Comparison of ENCODE assay signal across 9 cellular contexts in the genomic region with DNA sequence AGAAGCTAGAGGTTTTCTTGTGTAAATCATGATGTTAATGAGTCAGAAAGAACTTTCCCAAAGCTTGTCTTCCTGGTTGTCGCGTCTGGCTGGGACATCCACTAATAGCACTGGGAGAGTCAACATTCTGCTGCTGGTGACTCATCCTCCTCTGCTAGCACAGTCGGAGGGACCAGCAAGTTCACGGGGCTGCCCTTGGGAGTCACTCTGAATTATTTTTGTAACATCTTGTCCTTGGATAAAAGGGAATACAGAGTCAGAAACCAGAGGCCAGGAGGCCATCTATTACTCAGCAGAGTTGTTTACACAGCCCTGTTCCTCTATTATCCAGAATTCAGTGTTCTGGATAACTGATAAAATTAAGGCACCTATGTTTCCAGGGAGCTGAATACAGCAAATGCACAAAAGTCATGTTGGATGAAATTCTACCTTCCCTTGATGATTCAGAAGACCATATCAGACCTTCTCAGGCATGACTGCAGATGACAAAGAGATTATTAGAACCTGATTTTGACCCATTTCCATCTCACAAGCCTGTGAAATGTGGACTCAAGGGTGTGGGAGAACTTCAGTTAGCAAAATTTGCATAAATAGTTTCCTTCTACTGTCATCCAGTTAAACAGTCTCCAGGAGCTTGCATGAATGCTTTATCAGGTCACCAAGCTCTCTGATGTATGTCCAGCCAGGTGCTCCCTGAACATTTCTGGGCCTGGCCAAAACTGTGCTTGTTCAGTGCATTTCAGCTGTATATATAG.
A peak's percentile ranks its signal among the peaks of the same experiment; 100 is the strongest.
DNase-seq lines count a peak whose midpoint lies in the region; ATAC-seq and TF ChIP-seq lines count a peak whose summit lies in the region.
"Had no signal": no experiment of that assay in that cellular context is flagged by ENCODE, and none has a peak within 500 bp of the region (broad histone marks: within the 10 kb centered on the region; RNA-seq: fewer than 3 reads in every experiment).

No MANE protein-coding gene starts in this region.

- 10 to 15% methylated on average over 3 to 4 of the region's 4 CpGs for WGBS in endodermal cell (ENCODE audit: insufficient coverage in 1 of 2, insufficient read length in 1 of 2), 2 experiments
- WGBS in mesendoderm (ENCODE audit: extremely low coverage, insufficient coverage, low lambda C conversion rate) = no CpG with 5 or more reads among the region's 4 CpGs

- no peak overlapping the region for H2BK120ac ChIP-seq in mesendoderm (ENCODE audit: low read depth, low read length)

- H3K4ac ChIP-seq in mesendoderm (ENCODE audit: low read depth, low read length) = no peak overlapping the region

- DNase-seq in NCI-H1417 (lab: John Stamatoyannopoulos, UW) = peak in 2 of 3 experiments; percentile 9 to 32
- DNase-seq in NCI-H1417 treated with DMSO at 0.1 percent for 48 hours (lab: John Stamatoyannopoulos, UW) = no peak
- peak; percentile 96 for DNase-seq in HT1080 (ENCODE audit: low read depth)
- peak; percentile 69 to 94 for DNase-seq in SW 1271 (lab: John Stamatoyannopoulos, UW)
- peak; percentile 88 for DNase-seq in endodermal cell
- peak; percentile 95 for DNase-seq in mesendoderm
- peak; percentile 89 for DNase-seq in thoracic aorta (ENCODE audit: low spot score)

- no peaks in the 10 kb centered on the region for H3K9me3 ChIP-seq in endodermal cell (ENCODE audit: control insufficient read depth, low read length)
- no peaks in the 10 kb centered on the region for H3K9me3 ChIP-seq in thoracic aorta

- H3K27ac ChIP-seq in endodermal cell (ENCODE audit: low read depth, low read length) (peak overlapping the region; percentile 42), mesendoderm (ENCODE audit: low read depth, low read length) (peak overlapping the region; percentile 75), thoracic aorta (peak overlapping the region; percentile 72 to 79)

- no peak overlapping the region for H3K4me3 Mint-ChIP-seq in endodermal cell

- peaks cover 49% of the 10 kb centered on the region for H3K4me1 Mint-ChIP-seq in endodermal cell

- H3K36me3 Mint-ChIP-seq in endodermal cell (ENCODE audit: low read depth) = no peaks in the 10 kb centered on the region

- no peak overlapping the region for H2AK5ac ChIP-seq in mesendoderm (ENCODE audit: low read length)

- no peak overlapping the region for H3K4me3 ChIP-seq in endodermal cell (ENCODE audit: low read length)
- no peak overlapping the region for H3K4me3 ChIP-seq in mesendoderm (ENCODE audit: low read length)
- peak overlapping the region; percentile 40 for H3K4me3 ChIP-seq in thoracic aorta
- H3K4me3 ChIP-seq: dorsolateral prefrontal cortex had no signal

- H3K56ac ChIP-seq in mesendoderm (ENCODE audit: low read length) = no peak overlapping the region

- H4K8ac ChIP-seq in mesendoderm (ENCODE audit: low read depth, low read length) = no peak overlapping the region

- H3K23ac ChIP-seq in mesendoderm (ENCODE audit: low read length) = no peak overlapping the region

- ATAC-seq in GM21529 (IDR thresholded peaks at IDR 0.05; ENCODE audit: unreplicated experiment) (peak; percentile 58), thoracic aorta (ENCODE audit: insufficient number of reproducible peaks, low FRiP score, low read depth) (peak; percentile 94)

- peaks cover 5% of the 10 kb centered on the region for H3K4me1 ChIP-seq in endodermal cell (ENCODE audit: control insufficient read depth, insufficient read depth, low read length)
- H3K4me1 ChIP-seq in mesendoderm (ENCODE audit: control insufficient read depth, low read depth, low read length) = peaks cover 8% of the 10 kb centered on the region
- peaks cover 12 to 40% of the 10 kb centered on the region in 2 donors for H3K4me1 ChIP-seq in thoracic aorta (ENCODE audit: control insufficient read depth in 1 of 2, low read depth in 2 of 2)

- H3K79me1 ChIP-seq in mesendoderm (ENCODE audit: low read length) = peaks cover 7% of the 10 kb centered on the region

- H3K79me2 ChIP-seq in mesendoderm (ENCODE audit: control insufficient read depth, insufficient read depth, low read length) = no peaks in the 10 kb centered on the region

- H2BK5ac ChIP-seq in mesendoderm (ENCODE audit: low read length) = no peak overlapping the region

- H3K9ac ChIP-seq in endodermal cell (ENCODE audit: extremely low read depth, low read length, poor library complexity, severe bottlenecking) (peak overlapping the region; percentile 6), mesendoderm (ENCODE audit: low read length) (no peak overlapping the region)

- no peaks in the 10 kb centered on the region for H3K36me3 ChIP-seq in endodermal cell (ENCODE audit: control insufficient read depth, insufficient read depth, low read length)
- no peaks in the 10 kb centered on the region for H3K36me3 ChIP-seq in mesendoderm (ENCODE audit: control insufficient read depth, insufficient read depth, low read length)
- no peaks in the 10 kb centered on the region for H3K36me3 ChIP-seq in thoracic aorta

- no peaks in the 10 kb centered on the region for H3K27me3 Mint-ChIP-seq in endodermal cell (ENCODE audit: insufficient read depth)

- H3K4me2 ChIP-seq in mesendoderm (ENCODE audit: low read length) = no peak overlapping the region

- peak overlapping the region; percentile 18 for H3K18ac ChIP-seq in mesendoderm (ENCODE audit: low read length)

- H4K5ac ChIP-seq in mesendoderm (ENCODE audit: low read length) = no peak overlapping the region

- no peak overlapping the region for H2BK15ac ChIP-seq in mesendoderm (replicated peaks; ENCODE audit: low read depth)

- no peaks in the 10 kb centered on the region for H3K9me3 Mint-ChIP-seq in endodermal cell

- H3K27me3 ChIP-seq in endodermal cell (ENCODE audit: control insufficient read depth, insufficient read depth, low read length, poor library complexity, severe bottlenecking) (no peaks in the 10 kb centered on the region), mesendoderm (ENCODE audit: insufficient read depth, low read length, poor library complexity) (no peaks in the 10 kb centered on the region), thoracic aorta (replicated peaks; ENCODE audit: insufficient read depth) (no peaks in the 10 kb centered on the region)
- H3K27me3 ChIP-seq: dorsolateral prefrontal cortex had no signal

- no peak for TF ChIP-seq CTCF in endodermal cell (conservative IDR thresholded peaks at IDR 0.05)
- no peak for TF ChIP-seq CTCF in thoracic aorta (IDR thresholded peaks at IDR 0.05)

- H3K27ac Mint-ChIP-seq in endodermal cell = peak overlapping the region; percentile 92
